Comparison of ENCODE assay signal across 8 cellular contexts in genomic region chr6:148972481-148972880, GRCh38.
DNase-seq lines count a peak whose midpoint lies in the region; ATAC-seq, FAIRE-seq and TF ChIP-seq lines count a peak whose summit lies in the region.

No MANE protein-coding gene starts in this region.

- no peak for TF ChIP-seq CTCF in GM12878 (IDR thresholded peaks at IDR 0.05 in 2 of 3, conservative IDR thresholded peaks at IDR 0.05 in 1 of 3; ENCODE audit: control insufficient read depth in 2 of 3, extremely low read depth in 1 of 3, insufficient read depth in 1 of 3, low read depth in 3 of 3, low read length in 3 of 3)

- H4K20me1 ChIP-seq in GM12878 (ENCODE audit: control insufficient read depth, insufficient read depth) = 0 out of 2 replicates have a peak, but pooled peaks cover 5% of the 10 kb centered on the region

- no peak for TF ChIP-seq POLR2A in GM12878 (IDR thresholded peaks at IDR 0.05; ENCODE audit: low read depth, low read length)

- in situ Hi-C loops in GM12878 (cut with MboI) (no loop called here), KBM-7 (cut with MboI; ENCODE audit: low pct_unique_long_range_greater_than_20kb, low sequenced_read_pairs) (loop anchor here (25.0 kb wide), 1 partner anchor 385 kb away; no protein-coding TSS in a partner anchor)

- H3K9me3 Mint-ChIP-seq in natural killer cell treated with Interleukin-12 subunit alpha and Interleukin-12 subunit beta and Interleukin-15 and Interleukin-18, amount 100 ng/mL, for 72 hours = no peaks in the 10 kb centered on the region

- H3K9ac ChIP-seq in GM12878 (ENCODE audit: control insufficient read depth, insufficient read depth, low read length) = no peak overlapping the region

- POLR2A ChIA-PET in GM12878 (lab: Charles Lee) = no interaction called here

- no peaks in the 10 kb centered on the region for H3K4me1 ChIP-seq in GM12878 (ENCODE audit: control insufficient read depth, insufficient read depth, low read length)

- CTCF ChIA-PET in GM12878 (lab: Yijun Ruan, JAX) = interaction anchor here (0.9 to 1.6 kb wide), 2 partner anchors 54 to 460 kb away, joined by 4 to 5 read pairs; no protein-coding TSS in a partner anchor

- BruUV-seq in GM12878 (replicated peaks; lab: Mats Ljungman, UMichigan) = no TSS peak

- SMC1A ChIA-PET in GM12878 (lab: Charles Lee; ENCODE audit: uncharacterized antibody, unreplicated experiment) = interaction anchor here (0.5 to 1.5 kb wide), 4 partner anchors 33 to 335 kb away, joined by 3 to 6 read pairs (median 3); no protein-coding TSS in a partner anchor

- H3K9me3 ChIP-seq in GM12878 (replicated peaks; ENCODE audit: control insufficient read depth, insufficient read depth, low read length) = no peaks in the 10 kb centered on the region

- ATAC-seq in HG03469 (IDR thresholded peaks at IDR 0.05; ENCODE audit: unreplicated experiment) (peak; percentile 73), GM12878 (peak; percentile 98), GM18517 (IDR thresholded peaks at IDR 0.05; ENCODE audit: unreplicated experiment) (no peak)
- peak; percentile 41 to 78 for ATAC-seq in natural killer cell treated with Interleukin-12 subunit alpha and Interleukin-12 subunit beta and Interleukin-15 and Interleukin-18, amount 100 ng/mL, for 72 hours

- no peak for TF ChIP-seq EP300 in GM12878 (IDR thresholded peaks at IDR 0.05; ENCODE audit: borderline replicate concordance in 1 of 2, control insufficient read depth in 1 of 2, low read depth in 2 of 2, low read length in 2 of 2)

- no peak for FAIRE-seq in GM12878 (lab: Jason Lieb, UNC)

- peaks cover 3 to 5% of the 10 kb centered on the region in 2 donors for H3K27me3 Mint-ChIP-seq in natural killer cell treated with Interleukin-12 subunit alpha and Interleukin-12 subunit beta and Interleukin-15 and Interleukin-18, amount 100 ng/mL, for 72 hours

- H3K79me2 ChIP-seq in GM12878 (ENCODE audit: control insufficient read depth, insufficient read depth, low read length) = no peaks in the 10 kb centered on the region

- under 1% methylated on average over 15 of the region's 15 CpGs for WGBS in GM12878 (ENCODE audit: insufficient coverage, insufficient replicate concordance, low lambda C conversion rate, missing lambda C conversion rate)

- DNase-seq in GM19238 (ENCODE audit: insufficient read length, low spot score) (peak; percentile 41), SHP77 treated with DMSO at 0.1 percent for 48 hours (lab: John Stamatoyannopoulos, UW) (peak; percentile 51), GM12878 (ENCODE audit: low read depth, low spot score) (no peak), KBM-7 (no peak), GF-D8 (lab: John Stamatoyannopoulos, UW) (no peak)
- DNase-seq in natural killer cell treated with Interleukin-12 subunit alpha and Interleukin-12 subunit beta and Interleukin-15 and Interleukin-18, amount 100 ng/mL, for 72 hours (ENCODE audit: low spot score) = no peak

- intact Hi-C loops in GM12878 (cut with micrococcal nuclease; ENCODE audit: unreplicated experiment) = no loop called here

- no peak overlapping the region for H3K4me3 Mint-ChIP-seq in natural killer cell treated with Interleukin-12 subunit alpha and Interleukin-12 subunit beta and Interleukin-15 and Interleukin-18, amount 100 ng/mL, for 72 hours

- H3K36me3 ChIP-seq in GM12878 (ENCODE audit: control insufficient read depth in 2 of 2, insufficient read depth in 2 of 2, low read length in 1 of 2) = no peaks in the 10 kb centered on the region; a peak in 1 of 4 replicates

- peaks cover 7 to 8% of the 10 kb centered on the region in 2 donors for H3K4me1 Mint-ChIP-seq in natural killer cell treated with Interleukin-12 subunit alpha and Interleukin-12 subunit beta and Interleukin-15 and Interleukin-18, amount 100 ng/mL, for 72 hours (ENCODE audit: low read depth in 2 of 2)

- TF ChIP-seq RAD21 in GM12878 (IDR thresholded peaks at IDR 0.05; ENCODE audit: insufficient read depth, low read depth, low read length) = no peak

- no peak overlapping the region for H3K4me3 ChIP-seq in GM12878

- peaks cover 0 to 8% of the 10 kb centered on the region in 2 experiments; a peak in 2 of 4 replicates for H3K27me3 ChIP-seq in GM12878 (replicated peaks in 1 of 2; ENCODE audit: control insufficient read depth in 2 of 2, insufficient read depth in 2 of 2, low read length in 1 of 2)

- H3K36me3 Mint-ChIP-seq in natural killer cell treated with Interleukin-12 subunit alpha and Interleukin-12 subunit beta and Interleukin-15 and Interleukin-18, amount 100 ng/mL, for 72 hours = no peaks in the 10 kb centered on the region

- no peak overlapping the region for H3K27ac Mint-ChIP-seq in natural killer cell treated with Interleukin-12 subunit alpha and Interleukin-12 subunit beta and Interleukin-15 and Interleukin-18, amount 100 ng/mL, for 72 hours

- no peak overlapping the region for H3K4me2 ChIP-seq in GM12878 (ENCODE audit: control insufficient read depth, insufficient read depth)

- RAD21 ChIA-PET in GM12878 (lab: Charles Lee; ENCODE audit: unreplicated experiment) = interaction anchor here (1.0 to 1.2 kb wide), 3 partner anchors 191 to 396 kb away, joined by 3 to 4 read pairs (median 3); no protein-coding TSS in a partner anchor

- no peak overlapping the region for H2AFZ ChIP-seq in GM12878 (ENCODE audit: control insufficient read depth, low read depth, low read length)

- no peak overlapping the region for H3K27ac ChIP-seq in GM12878 (ENCODE audit: control insufficient read depth, insufficient read depth)

TF ChIP-seq in GM12878, 131 proteins besides CTCF, POLR2A, EP300 and RAD21:
- TF ChIP-seq SMAD5 (IDR thresholded peaks at IDR 0.05; ENCODE audit: low read depth) (no peak), YBX1 (IDR thresholded peaks at IDR 0.05) (no peak), PAX5 (IDR thresholded peaks at IDR 0.05; ENCODE audit: borderline replicate concordance, low read depth, low read length) (peak; percentile 35; the same call in 1 of the 2 replicates), ZNF207 (IDR thresholded peaks at IDR 0.05; ENCODE audit: borderline replicate concordance) (no peak), TCF12 (IDR thresholded peaks at IDR 0.05; ENCODE audit: low read depth, low read length) (peak; percentile 99), PKNOX1 (IDR thresholded peaks at IDR 0.05) (peak; percentile 88), IKZF2 (IDR thresholded peaks at IDR 0.05) (0 out of 4 replicates have a peak, but pooled peaks have one; percentile 20 to 26), PBX3 (IDR thresholded peaks at IDR 0.05; ENCODE audit: insufficient replicate concordance, low read depth, low read length) (peak; percentile 72), KAT2A (conservative IDR thresholded peaks at IDR 0.05; ENCODE audit: control insufficient read depth, low read depth, low read length) (no peak), TCF3 (IDR thresholded peaks at IDR 0.05; ENCODE audit: borderline replicate concordance, insufficient read depth, low read depth, low read length) (peak; percentile 92), E2F8 (IDR thresholded peaks at IDR 0.05; ENCODE audit: low read depth, partially characterized antibody) (no peak)
TF ChIP-seq in GM12878: peak in this region for 6.

Comparison
In these comparisons a context has a peak if more than half of its experiments do, and no peak if none do; other contexts are left out.
1. DNase-seq: peak in GM19238 (single experiment) and SHP77 treated with DMSO at 0.1 percent for 48 hours (single experiment); none in GM12878 (single experiment), natural killer cell treated with Interleukin-12 subunit alpha and Interleukin-12 subunit beta and Interleukin-15 and Interleukin-18, amount 100 ng/mL, for 72 hours (single experiment), KBM-7 (single experiment) and GF-D8 (single experiment).